1 cellular context compared by ENCODE assay signal in genomic region chr3:146895026-146895749, GRCh38.
TF ChIP-seq lines count a peak whose summit lies in the region.

No MANE protein-coding gene starts in this region.

TF ChIP-seq in IMR-90, 13 proteins besides CTCF, POLR2A, EP300 and RAD21 (continued from another document):
- TF ChIP-seq, protein P1, sequence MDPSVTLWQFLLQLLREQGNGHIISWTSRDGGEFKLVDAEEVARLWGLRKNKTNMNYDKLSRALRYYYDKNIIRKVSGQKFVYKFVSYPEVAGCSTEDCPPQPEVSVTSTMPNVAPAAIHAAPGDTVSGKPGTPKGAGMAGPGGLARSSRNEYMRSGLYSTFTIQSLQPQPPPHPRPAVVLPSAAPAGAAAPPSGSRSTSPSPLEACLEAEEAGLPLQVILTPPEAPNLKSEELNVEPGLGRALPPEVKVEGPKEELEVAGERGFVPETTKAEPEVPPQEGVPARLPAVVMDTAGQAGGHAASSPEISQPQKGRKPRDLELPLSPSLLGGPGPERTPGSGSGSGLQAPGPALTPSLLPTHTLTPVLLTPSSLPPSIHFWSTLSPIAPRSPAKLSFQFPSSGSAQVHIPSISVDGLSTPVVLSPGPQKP (IDR thresholded peaks at IDR 0.05; ENCODE audit: borderline replicate concordance, low read depth, low read length), result no peak
